In the genomic region with DNA sequence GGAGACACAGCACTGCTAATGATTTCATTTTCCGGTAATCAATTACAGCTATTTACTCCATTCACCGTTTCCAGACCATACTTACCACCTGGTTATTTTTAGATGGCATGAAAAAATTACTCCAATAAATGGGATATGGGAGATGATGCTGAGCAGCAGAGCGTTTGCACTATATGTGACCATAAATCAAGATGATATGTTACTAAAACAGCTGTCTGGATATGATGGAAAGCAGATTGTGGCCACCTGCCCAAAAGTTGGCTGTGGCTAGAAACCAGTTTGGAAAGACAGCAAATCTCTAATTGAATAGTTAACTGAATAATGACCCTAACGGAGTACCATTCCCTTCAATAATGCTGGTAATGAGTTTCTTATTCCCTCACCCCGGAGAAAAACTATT, we compare ENCODE assay signal across 18 cellular contexts.
"Had no signal": no experiment of that assay in that cellular context is flagged by ENCODE, and none has a peak within 500 bp of the region (broad histone marks: within the 10 kb centered on the region; RNA-seq: fewer than 3 reads in every experiment).

No MANE protein-coding gene starts in this region.

- ATAC-seq: gastrocnemius medialis; left lobe of liver; naive thymus-derived CD8-positive, alpha-beta T cell; psoas muscle; sciatic nerve; stimulated activated naive B cell treated with anti-CD40 and anti-IgM and Interleukin-4, amounts not matched to agents 10 μg/mL and 1 μg/mL and 100 μg/mL, for 72 hours; stimulated activated naive CD8-positive, alpha-beta T cell treated with anti-CD3 and anti-CD28 coated beads, Interleukin-15, amount 100 ng/mL, for 72 hours had no signal

- H3K9me3 Mint-ChIP-seq: stimulated activated naive B cell treated with anti-CD40 and anti-IgM and Interleukin-4, amounts not matched to agents 10 μg/mL and 1 μg/mL and 100 μg/mL, for 72 hours had no signal

- H3K4me3 Mint-ChIP-seq: endodermal cell; naive thymus-derived CD8-positive, alpha-beta T cell; stimulated activated naive B cell treated with anti-CD40 and anti-IgM and Interleukin-4, amounts not matched to agents 10 μg/mL and 1 μg/mL and 100 μg/mL, for 72 hours; stimulated activated naive CD8-positive, alpha-beta T cell treated with anti-CD3 and anti-CD28 coated beads, Interleukin-15, amount 100 ng/mL, for 72 hours had no signal

- H3K36me3 Mint-ChIP-seq: stimulated activated naive B cell treated with anti-CD40 and anti-IgM and Interleukin-4, amounts not matched to agents 10 μg/mL and 1 μg/mL and 100 μg/mL, for 72 hours had no signal

- H3K27ac Mint-ChIP-seq: endodermal cell; naive thymus-derived CD8-positive, alpha-beta T cell; stimulated activated naive B cell treated with anti-CD40 and anti-IgM and Interleukin-4, amounts not matched to agents 10 μg/mL and 1 μg/mL and 100 μg/mL, for 72 hours; stimulated activated naive CD8-positive, alpha-beta T cell treated with anti-CD3 and anti-CD28 coated beads, Interleukin-15, amount 100 ng/mL, for 72 hours had no signal

- H3K4me1 ChIP-seq: gastrocnemius medialis, psoas muscle, tibial nerve had no signal

- H3K27ac ChIP-seq: coronary artery, gastrocnemius medialis, neutrophil, psoas muscle, skin epidermis, testis, tibial nerve had no signal

- H3K27me3 ChIP-seq: gastrocnemius medialis, neutrophil, testis, tibial nerve had no signal

- H3K36me3 ChIP-seq: gastrocnemius medialis, neutrophil, tibial nerve had no signal

- DNase-seq: effector CD4-positive, alpha-beta T cell; endodermal cell; gastrocnemius medialis; islet precursor cell; mammary epithelial cell; naive thymus-derived CD8-positive, alpha-beta T cell; psoas muscle; stimulated activated CD4-positive, alpha-beta T cell treated with anti-CD3 and anti-CD28 coated beads, Interleukin-2, amount 100 ng/mL, for 24 hours; stimulated activated CD4-positive, alpha-beta T cell treated with anti-CD3 and anti-CD28 coated beads, Interleukin-4, amount 100 ng/mL, for 4 hours; stimulated activated naive B cell treated with anti-CD40 and anti-IgM and Interleukin-4, amounts not matched to agents 10 μg/mL and 1 μg/mL and 100 μg/mL, for 72 hours; stimulated activated naive CD8-positive, alpha-beta T cell treated with anti-CD3 and anti-CD28 coated beads, Interleukin-15, amount 100 ng/mL, for 72 hours; testis had no signal

- H3K9me3 ChIP-seq: gastrocnemius medialis, neutrophil, testis had no signal

- H3K4me1 Mint-ChIP-seq: endodermal cell; naive thymus-derived CD8-positive, alpha-beta T cell; stimulated activated naive B cell treated with anti-CD40 and anti-IgM and Interleukin-4, amounts not matched to agents 10 μg/mL and 1 μg/mL and 100 μg/mL, for 72 hours; stimulated activated naive CD8-positive, alpha-beta T cell treated with anti-CD3 and anti-CD28 coated beads, Interleukin-15, amount 100 ng/mL, for 72 hours had no signal

- H3K4me3 ChIP-seq: coronary artery, gastrocnemius medialis, psoas muscle, skin epidermis, testis, tibial nerve had no signal
